Comparison of ENCODE assay signal across 8 cellular contexts in genomic region chr14:99273025-99273723, GRCh38. TPM values are rescaled to one million over a fixed set of nuclear protein-coding genes. Genes with fewer than 3 reads are reported as not detected.
DNase-seq lines count a peak whose midpoint lies in the region; ATAC-seq and TF ChIP-seq lines count a peak whose summit lies in the region.

No MANE protein-coding gene starts in this region.

- ATAC-seq in GM18505 (IDR thresholded peaks at IDR 0.05; ENCODE audit: unreplicated experiment) (no peak), GM19455 (IDR thresholded peaks at IDR 0.05; ENCODE audit: unreplicated experiment) (no peak), GM21367 (IDR thresholded peaks at IDR 0.05; ENCODE audit: unreplicated experiment) (no peak)

- peaks cover 14 to 60% of the 10 kb centered on the region in 2 donors for H3K27me3 ChIP-seq in breast epithelium

- peak overlapping the region; percentile 7; the same call in 1 of the 2 replicates for H3K4me3 ChIP-seq in GM12865 (ENCODE audit: low read depth, low read length)
- peak overlapping the region; percentile 31 to 70 (median 48) for H3K4me3 ChIP-seq in breast epithelium

- H3K27ac ChIP-seq in breast epithelium, result peak overlapping the region; percentile 19 to 75

- H3K9me3 ChIP-seq in breast epithelium, result no peaks in the 10 kb centered on the region

- H3K9me3 Mint-ChIP-seq in nephron progenitor cell, result no peaks in the 10 kb centered on the region

- H3K27ac Mint-ChIP-seq in nephron progenitor cell, result no peak overlapping the region

- no peaks in the 10 kb centered on the region for H3K36me3 ChIP-seq in breast epithelium

- TF ChIP-seq CTCF in GM12865 (IDR thresholded peaks at IDR 0.05; ENCODE audit: insufficient read depth, low read depth, low read length, missing control alignments) (no peak), breast epithelium (IDR thresholded peaks at IDR 0.05) (no peak), nephron progenitor cell (IDR thresholded peaks at IDR 0.05) (no peak)

- no peak for TF ChIP-seq POLR2A in breast epithelium (IDR thresholded peaks at IDR 0.05)
- no peak for TF ChIP-seq POLR2A in GM18505 (IDR thresholded peaks at IDR 0.05; ENCODE audit: borderline replicate concordance, extremely low read depth, insufficient read depth, insufficient read length)

- DNase-seq in GM12865 (ENCODE audit: low read depth), result no peak
- DNase-seq in NCI-H69 (lab: John Stamatoyannopoulos, UW), result peak; percentile 22
- no peak for DNase-seq in breast epithelium (ENCODE audit: low spot score in 2 of 2)
- DNase-seq in nephron progenitor cell, result peak; percentile 67
- no peak for DNase-seq in H4 (ENCODE audit: low spot score)

- peaks cover 9 to 29% of the 10 kb centered on the region in 2 donors for H3K4me1 ChIP-seq in breast epithelium

- H3K36me3 Mint-ChIP-seq in nephron progenitor cell (ENCODE audit: low read depth), result no peaks in the 10 kb centered on the region

- peak overlapping the region; percentile 89 for H3K4me3 Mint-ChIP-seq in nephron progenitor cell

- peaks cover 91% of the 10 kb centered on the region for H3K27me3 Mint-ChIP-seq in nephron progenitor cell (ENCODE audit: low read depth, poor library complexity)

- intact Hi-C loops in breast epithelium (cut with DNase I; ENCODE audit: low total_unique reads), result no loop called here

- H3K4me1 Mint-ChIP-seq in nephron progenitor cell, result peaks cover 48% of the 10 kb centered on the region

RNA-seq across cellular contexts. Expression of gene BCL11B, which starts 1.2 kb away (rescaled TPM):
- total RNA-seq in breast epithelium, result 1 to 10 TPM in 2 of 3 donors, under 1 TPM in 1; 0.96 to 3.9 (median 2.6) TPM
- 0.90 and 1.4 TPM in 2 replicates for total RNA-seq in H4 (2014; rRNA removed; shearing (Covaris generic))

Comparison
In these comparisons a context has a peak if more than half of its experiments do, and no peak if none do; other contexts are left out.
1. DNase-seq: peak in NCI-H69 (single experiment) and nephron progenitor cell (single experiment); none in GM12865 (single experiment), breast epithelium (0 of 2) and H4 (single experiment).